22 cellular contexts compared by ENCODE assay signal in genomic region chr2:18133310-18133709, GRCh38.
"Had no signal": no experiment of that assay in that cellular context is flagged by ENCODE, and none has a peak within 500 bp of the region (broad histone marks: within the 10 kb centered on the region; RNA-seq: fewer than 3 reads in every experiment).

No MANE protein-coding gene starts in this region.

- H3K36me3 Mint-ChIP-seq: mesothelial cell of epicardium; naive thymus-derived CD4-positive, alpha-beta T cell; natural killer cell treated with Interleukin-12 subunit alpha and Interleukin-12 subunit beta and Interleukin-15 and Interleukin-18, amount 100 ng/mL, for 72 hours; stimulated activated effector memory CD8-positive, alpha-beta T cell treated with anti-CD3 and anti-CD28 coated beads, Interleukin-12 subunit alpha, Interleukin-12 subunit beta, amount 100 ng/mL, for 72 hours; type B pancreatic cell had no signal

- H3K9me3 Mint-ChIP-seq: mesothelial cell of epicardium; stimulated activated effector memory CD8-positive, alpha-beta T cell treated with anti-CD3 and anti-CD28 coated beads, Interleukin-12 subunit alpha, Interleukin-12 subunit beta, amount 100 ng/mL, for 72 hours; type B pancreatic cell had no signal

- DNase-seq: islet precursor cell; left ventricle myocardium inferior; mesendoderm; naive thymus-derived CD4-positive, alpha-beta T cell; pancreas; posterior cingulate gyrus; right cardiac atrium; sigmoid colon; small intestine; spleen; stimulated activated CD4-positive, alpha-beta T cell treated with anti-CD3 and anti-CD28 coated beads, Interleukin-4, amount 100 ng/mL, for 24 hours; stimulated activated naive CD4-positive, alpha-beta T cell treated with Interleukin-2 at 50 U/mL for 16 hours; stimulated activated naive CD8-positive, alpha-beta T cell treated with anti-CD3 and anti-CD28 coated beads, Interleukin-15, amount 100 ng/mL, for 72 hours; substantia nigra; uterus had no signal

- H3K9me3 ChIP-seq: left ventricle myocardium inferior, pancreas, prostate gland, sigmoid colon, spleen, tibial nerve, uterus had no signal

- H3K4me1 ChIP-seq: left ventricle myocardium inferior, pancreas, prostate gland, sigmoid colon, spleen, tibial nerve, uterus had no signal

- H3K4me3 ChIP-seq: left ventricle myocardium inferior, lung, pancreas, prostate gland, sigmoid colon, spleen, tibial nerve, uterus had no signal

- H3K4me1 Mint-ChIP-seq: stimulated activated effector memory CD8-positive, alpha-beta T cell treated with anti-CD3 and anti-CD28 coated beads, Interleukin-12 subunit alpha, Interleukin-12 subunit beta, amount 100 ng/mL, for 72 hours had no signal

- H3K27ac Mint-ChIP-seq: mesothelial cell of epicardium; naive thymus-derived CD4-positive, alpha-beta T cell; natural killer cell treated with Interleukin-12 subunit alpha and Interleukin-12 subunit beta and Interleukin-15 and Interleukin-18, amount 100 ng/mL, for 72 hours; stimulated activated effector memory CD8-positive, alpha-beta T cell treated with anti-CD3 and anti-CD28 coated beads, Interleukin-12 subunit alpha, Interleukin-12 subunit beta, amount 100 ng/mL, for 72 hours; stimulated activated naive CD8-positive, alpha-beta T cell treated with anti-CD3 and anti-CD28 coated beads, Interleukin-15, amount 100 ng/mL, for 72 hours; type B pancreatic cell had no signal

- H3K27me3 ChIP-seq: pancreas, sigmoid colon, spleen, tibial nerve, uterus had no signal

- H3K27ac ChIP-seq: left ventricle myocardium inferior, pancreas, prostate gland, sigmoid colon, spleen, tibial nerve, uterus had no signal

- ATAC-seq: naive thymus-derived CD4-positive, alpha-beta T cell; natural killer cell treated with Interleukin-12 subunit alpha and Interleukin-12 subunit beta and Interleukin-15 and Interleukin-18, amount 100 ng/mL, for 72 hours; pancreas; right cardiac atrium; stimulated activated effector memory CD8-positive, alpha-beta T cell treated with anti-CD3 and anti-CD28 coated beads, Interleukin-12 subunit alpha, Interleukin-12 subunit beta, amount 100 ng/mL, for 72 hours; stimulated activated naive CD8-positive, alpha-beta T cell treated with anti-CD3 and anti-CD28 coated beads, Interleukin-15, amount 100 ng/mL, for 72 hours had no signal

- H3K4me3 Mint-ChIP-seq: mesothelial cell of epicardium; naive thymus-derived CD4-positive, alpha-beta T cell; natural killer cell treated with Interleukin-12 subunit alpha and Interleukin-12 subunit beta and Interleukin-15 and Interleukin-18, amount 100 ng/mL, for 72 hours; stimulated activated effector memory CD8-positive, alpha-beta T cell treated with anti-CD3 and anti-CD28 coated beads, Interleukin-12 subunit alpha, Interleukin-12 subunit beta, amount 100 ng/mL, for 72 hours; stimulated activated naive CD8-positive, alpha-beta T cell treated with anti-CD3 and anti-CD28 coated beads, Interleukin-15, amount 100 ng/mL, for 72 hours; type B pancreatic cell had no signal

- H3K36me3 ChIP-seq: left ventricle myocardium inferior, pancreas, prostate gland, sigmoid colon, spleen, tibial nerve, uterus had no signal
